Comparison of ENCODE assay signal across 8 cellular contexts in genomic region chr9:98315551-98316060, GRCh38.
DNase-seq lines count a peak whose midpoint lies in the region; ATAC-seq and TF ChIP-seq lines count a peak whose summit lies in the region.

No MANE protein-coding gene starts in this region.

- no peak overlapping the region for H3K9ac ChIP-seq in liver (ENCODE audit: low read depth in 1 of 2, low read length in 2 of 2)

- ATAC-seq in GM18907 (IDR thresholded peaks at IDR 0.05; ENCODE audit: unreplicated experiment) (peak; percentile 78), HG03469 (IDR thresholded peaks at IDR 0.05; ENCODE audit: unreplicated experiment) (peak; percentile 51)

- peak; percentile 96 for TF ChIP-seq RAD21 in liver (IDR thresholded peaks at IDR 0.05)

- H3K27ac ChIP-seq in liver (ENCODE audit: low read depth in 1 of 2, low read length in 2 of 2) = no peak overlapping the region

- no peaks in the 10 kb centered on the region for H3K27me3 ChIP-seq in liver (ENCODE audit: control insufficient read depth in 4 of 4, insufficient read depth in 4 of 4, low read length in 3 of 4)

- WGBS in liver = 13% methylated on average over 9 of the region's 9 CpGs

- peaks cover 0 to 13% (median 6%) of the 10 kb centered on the region in 4 donors for H3K4me1 ChIP-seq in liver (ENCODE audit: control insufficient read depth in 4 of 4, insufficient read depth in 4 of 4, low read length in 3 of 4)

- peak; percentile 98 for TF ChIP-seq CTCF in choroid plexus epithelial cell (conservative IDR thresholded peaks at IDR 0.05; ENCODE audit: low read depth, low read length)
- peak; percentile 84 for TF ChIP-seq CTCF in liver (IDR thresholded peaks at IDR 0.05; ENCODE audit: low read depth, low read length, missing input control)

- DNase-seq in ACHN = peak; percentile 79
- peak; percentile 26 for DNase-seq in NCI-H526 treated with DMSO at 0.1 percent for 48 hours (lab: John Stamatoyannopoulos, UW)
- DNase-seq in activated CD4-positive, alpha-beta T cell treated with anti-CD3 and anti-CD28 coated beads for 4 hours = peak; percentile 59 to 75
- peak; percentile 91 for DNase-seq in choroid plexus epithelial cell (ENCODE audit: low read depth)
- DNase-seq in stimulated activated CD4-positive, alpha-beta T cell treated with anti-CD3 and anti-CD28 coated beads, TNF-alpha, amount 100 ng/mL, for 1 hour (ENCODE audit: low read depth in 3 of 3, low spot score in 1 of 3) = peak; percentile 29 to 60 (median 44)

- in situ Hi-C loops in ACHN (cut with HindIII; ENCODE audit: low pct_ligation_motif_present, low pct_unique_long_range_greater_than_20kb, low sequenced_read_pairs) = no loop called here

- no peaks in the 10 kb centered on the region for H3K36me3 ChIP-seq in liver (ENCODE audit: control insufficient read depth in 4 of 4, insufficient read depth in 3 of 4, low read depth in 1 of 4, low read length in 3 of 4)

- H3K4me3 ChIP-seq in choroid plexus epithelial cell (ENCODE audit: low read depth, low read length) (no peak overlapping the region), liver (ENCODE audit: low read depth in 1 of 3, low read length in 3 of 3) (no peak overlapping the region)

- H3K9me3 ChIP-seq in liver (ENCODE audit: control insufficient read depth in 4 of 4, low read length in 3 of 4) = no peaks in the 10 kb centered on the region

TF ChIP-seq in liver, 16 proteins besides CTCF, POLR2A, EP300 and RAD21:
- TF ChIP-seq, protein P1, sequence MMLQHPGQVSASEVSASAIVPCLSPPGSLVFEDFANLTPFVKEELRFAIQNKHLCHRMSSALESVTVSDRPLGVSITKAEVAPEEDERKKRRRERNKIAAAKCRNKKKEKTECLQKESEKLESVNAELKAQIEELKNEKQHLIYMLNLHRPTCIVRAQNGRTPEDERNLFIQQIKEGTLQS (IDR thresholded peaks at IDR 0.05) = no peak
- TF ChIP-seq HNF4G (IDR thresholded peaks at IDR 0.05) (peak; percentile 42), RXRA (IDR thresholded peaks at IDR 0.05) (peak; percentile 85 to 93), NR2F2 (IDR thresholded peaks at IDR 0.05) (peak; percentile 80), TAF1 (conservative IDR thresholded peaks at IDR 0.05) (no peak), GABPA (IDR thresholded peaks at IDR 0.05 in 1 of 2, conservative IDR thresholded peaks at IDR 0.05 in 1 of 2) (no peak), HNF4A (conservative IDR thresholded peaks at IDR 0.05) (peak; percentile 73 to 90), SP1 (IDR thresholded peaks at IDR 0.05) (peak; percentile 64), FOXA2 (IDR thresholded peaks at IDR 0.05) (no peak), YY1 (IDR thresholded peaks at IDR 0.05) (no peak)
- TF ChIP-seq, protein P2, sequence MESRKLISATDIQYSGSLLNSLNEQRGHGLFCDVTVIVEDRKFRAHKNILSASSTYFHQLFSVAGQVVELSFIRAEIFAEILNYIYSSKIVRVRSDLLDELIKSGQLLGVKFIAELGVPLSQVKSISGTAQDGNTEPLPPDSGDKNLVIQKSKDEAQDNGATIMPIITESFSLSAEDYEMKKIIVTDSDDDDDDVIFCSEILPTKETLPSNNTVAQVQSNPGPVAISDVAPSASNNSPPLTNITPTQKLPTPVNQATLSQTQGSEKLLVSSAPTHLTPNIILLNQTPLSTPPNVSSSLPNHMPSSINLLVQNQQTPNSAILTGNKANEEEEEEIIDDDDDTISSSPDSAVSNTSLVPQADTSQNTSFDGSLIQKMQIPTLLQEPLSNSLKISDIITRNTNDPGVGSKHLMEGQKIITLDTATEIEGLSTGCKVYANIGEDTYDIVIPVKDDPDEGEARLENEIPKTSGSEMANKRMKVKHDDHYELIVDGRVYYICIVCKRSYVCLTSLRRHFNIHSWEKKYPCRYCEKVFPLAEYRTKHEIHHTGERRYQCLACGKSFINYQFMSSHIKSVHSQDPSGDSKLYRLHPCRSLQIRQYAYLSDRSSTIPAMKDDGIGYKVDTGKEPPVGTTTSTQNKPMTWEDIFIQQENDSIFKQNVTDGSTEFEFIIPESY (IDR thresholded peaks at IDR 0.05) = no peak

Comparison
In these comparisons a context has a peak if more than half of its experiments do, and no peak if none do; other contexts are left out.
1. DNase-seq: peak in every context shown above with its lines; median percentile 91 in choroid plexus epithelial cell; 79 in ACHN; 67 in activated CD4-positive, alpha-beta T cell treated with anti-CD3 and anti-CD28 coated beads for 4 hours; 44 in stimulated activated CD4-positive, alpha-beta T cell treated with anti-CD3 and anti-CD28 coated beads, TNF-alpha, amount 100 ng/mL, for 1 hour; 26 in NCI-H526 treated with DMSO at 0.1 percent for 48 hours.